Comparison of ENCODE assay signal across 2 cellular contexts in genomic region chr6:34239240-34239825, GRCh38.
TF ChIP-seq lines count a peak whose summit lies in the region.

No MANE protein-coding gene starts in this region.

TF ChIP-seq in IMR-90, 13 proteins besides CTCF, POLR2A, EP300 and RAD21:
- no peak for TF ChIP-seq MAZ (IDR thresholded peaks at IDR 0.05; ENCODE audit: borderline replicate concordance, low read depth, low read length)
- TF ChIP-seq ELK1 (IDR thresholded peaks at IDR 0.05; ENCODE audit: borderline replicate concordance, low read depth, low read length): no peak
- no peak for TF ChIP-seq NFE2L2 (IDR thresholded peaks at IDR 0.05; ENCODE audit: low read depth, low read length)
TF ChIP-seq in IMR-90: peak in this region for 0.

TF ChIP-seq in GM12878, 131 proteins besides CTCF, POLR2A, EP300 and RAD21:
- TF ChIP-seq BCLAF1 (IDR thresholded peaks at IDR 0.05) (no peak), EZH2 (IDR thresholded peaks at IDR 0.05; ENCODE audit: borderline replicate concordance, control insufficient read depth, low read depth, low read length) (no peak), BRCA1 (IDR thresholded peaks at IDR 0.05; ENCODE audit: low read depth, low read length) (no peak)
